1 cellular context compared by ENCODE assay signal in genomic region chr1:67682659-67683197, GRCh38.
TF ChIP-seq lines count a peak whose summit lies in the region.

No MANE protein-coding gene starts in this region.

TF ChIP-seq in K562, 482 proteins besides CTCF, POLR2A, EP300 and RAD21 (continued from another document):
- TF ChIP-seq THRA (IDR thresholded peaks at IDR 0.05) (no peak), ZNF121 (CRISPR knock-in tag; conservative IDR thresholded peaks at IDR 0.05) (no peak), BMI1 (IDR thresholded peaks at IDR 0.05; ENCODE audit: low read length) (no peak), FIP1L1 (IDR thresholded peaks at IDR 0.05; ENCODE audit: low read depth, low read length, poor library complexity, severe bottlenecking) (no peak), PTBP1 (IDR thresholded peaks at IDR 0.05; ENCODE audit: low read depth, low read length) (no peak), DDX20 (tag; IDR thresholded peaks at IDR 0.05; ENCODE audit: low read depth) (no peak), DACH1 (IDR thresholded peaks at IDR 0.05; ENCODE audit: partially characterized antibody) (peak; percentile 26), TAF7 (tag; IDR thresholded peaks at IDR 0.05) (no peak), FOXK1 (CRISPR knock-in tag; IDR thresholded peaks at IDR 0.05; ENCODE audit: borderline replicate concordance) (no peak), HDAC8 (tag; IDR thresholded peaks at IDR 0.05) (no peak), SP2 (IDR thresholded peaks at IDR 0.05; ENCODE audit: extremely low read depth, low read depth, low read length, poor library complexity, severe bottlenecking) (no peak), CEBPZ (IDR thresholded peaks at IDR 0.05; ENCODE audit: borderline replicate concordance, low read depth, low read length) (no peak), RFX5 (IDR thresholded peaks at IDR 0.05; ENCODE audit: low read depth, low read length) (no peak), POLR2H (tag; IDR thresholded peaks at IDR 0.05; ENCODE audit: low read depth) (no peak), ZNF77 (CRISPR knock-in tag; IDR thresholded peaks at IDR 0.05) (no peak), HDAC1 (IDR thresholded peaks at IDR 0.05) (no peak), RBFOX2 (IDR thresholded peaks at IDR 0.05; ENCODE audit: low read depth, low read length) (no peak), RNF219 (CRISPR knock-in tag; IDR thresholded peaks at IDR 0.05) (no peak), ZNF668 (CRISPR knock-in tag; IDR thresholded peaks at IDR 0.05) (no peak), EWSR1 (IDR thresholded peaks at IDR 0.05; ENCODE audit: borderline replicate concordance, low read depth, partially characterized antibody) (no peak), CHAMP1 (IDR thresholded peaks at IDR 0.05) (no peak), FOXA3 (CRISPR knock-in tag; conservative IDR thresholded peaks at IDR 0.05 in 1 of 2, IDR thresholded peaks at IDR 0.05 in 1 of 2) (no peak; a peak in 1 of 4 replicates), DMBX1 (CRISPR knock-in tag; IDR thresholded peaks at IDR 0.05; ENCODE audit: borderline replicate concordance) (no peak; the same call in 1 of the 2 replicates), ILK (tag; IDR thresholded peaks at IDR 0.05; ENCODE audit: borderline replicate concordance, low read depth) (no peak), RB1 (IDR thresholded peaks at IDR 0.05; ENCODE audit: low read depth) (no peak), ZNF511 (CRISPR knock-in tag; IDR thresholded peaks at IDR 0.05) (no peak), MTA3 (IDR thresholded peaks at IDR 0.05; ENCODE audit: borderline replicate concordance) (0 out of 2 replicates have a peak, but pooled peaks have one; percentile 46), ESRRA (IDR thresholded peaks at IDR 0.05; ENCODE audit: borderline replicate concordance, low read depth) (0 out of 2 replicates have a peak, but pooled peaks have one; percentile 14), ZNF316 (IDR thresholded peaks at IDR 0.05) (peak; percentile 70), SIX5 (IDR thresholded peaks at IDR 0.05; ENCODE audit: borderline replicate concordance in 1 of 2, insufficient read depth in 1 of 2, low read depth in 1 of 2, low read length in 2 of 2) (no peak), TFE3 (CRISPR knock-in tag; IDR thresholded peaks at IDR 0.05) (peak; percentile 21), PATZ1 (CRISPR knock-in tag; IDR thresholded peaks at IDR 0.05; ENCODE audit: borderline replicate concordance) (no peak), THAP12 (CRISPR knock-in tag; IDR thresholded peaks at IDR 0.05) (no peak), CGGBP1 (CRISPR knock-in tag; IDR thresholded peaks at IDR 0.05) (no peak), DPF2 (IDR thresholded peaks at IDR 0.05) (peak; percentile 94), SMAD1 (IDR thresholded peaks at IDR 0.05; ENCODE audit: low read depth, low read length, partially characterized antibody) (peak; percentile 30), RBM15 (IDR thresholded peaks at IDR 0.05; ENCODE audit: insufficient read depth, low read length) (no peak), ZNF184 (CRISPR knock-in tag; IDR thresholded peaks at IDR 0.05) (no peak), TARDBP (IDR thresholded peaks at IDR 0.05) (no peak), C11orf30 (IDR thresholded peaks at IDR 0.05; ENCODE audit: low read depth) (peak; percentile 77), DNMT1 (IDR thresholded peaks at IDR 0.05) (no peak), MEF2A (IDR thresholded peaks at IDR 0.05; ENCODE audit: control insufficient read depth, low read depth, low read length) (0 out of 2 replicates have a peak, but pooled peaks have one; percentile 21), ZNF830 (CRISPR knock-in tag; IDR thresholded peaks at IDR 0.05) (no peak), SAFB2 (IDR thresholded peaks at IDR 0.05; ENCODE audit: borderline replicate concordance, low read depth, low read length, severe bottlenecking) (no peak)
